12 cellular contexts compared by ENCODE assay signal in genomic region chr1:16984717-16985116, GRCh38. TPM values are rescaled to one million over a fixed set of nuclear protein-coding genes. Genes with fewer than 3 reads are reported as not detected.
DNase-seq lines count a peak whose midpoint lies in the region; ATAC-seq and TF ChIP-seq lines count a peak whose summit lies in the region.
"Had no signal": no experiment of that assay in that cellular context is flagged by ENCODE, and none has a peak within 500 bp of the region (broad histone marks: within the 10 kb centered on the region; RNA-seq: fewer than 3 reads in every experiment).

No MANE protein-coding gene starts in this region.

- peaks cover 4% of the 10 kb centered on the region for H3K4me1 ChIP-seq in effector memory CD4-positive, alpha-beta T cell (ENCODE audit: control insufficient read depth, insufficient read depth, low read length, poor library complexity, severe bottlenecking)

- H3K36me3 Mint-ChIP-seq in CD4-positive, alpha-beta T cell (ENCODE audit: low read depth), result peaks cover 31% of the 10 kb centered on the region

- H3K27me3 ChIP-seq in CD4-positive, alpha-beta T cell (ENCODE audit: control insufficient read depth, insufficient read depth, low read length), result peaks cover 16% of the 10 kb centered on the region
- peaks cover 3% of the 10 kb centered on the region for H3K27me3 ChIP-seq in effector memory CD4-positive, alpha-beta T cell (replicated peaks; ENCODE audit: control insufficient read depth, insufficient read depth, low read length, poor library complexity, severe bottlenecking)

- H3K4me1 Mint-ChIP-seq in CD4-positive, alpha-beta T cell (ENCODE audit: low read depth), result peaks cover 9% of the 10 kb centered on the region

- DNase-seq in A172 (ENCODE audit: low spot score) (peak; percentile 81), NCI-H1694 (lab: John Stamatoyannopoulos, UW) (peak; percentile 56), dermis microvascular lymphatic vessel endothelial cell (ENCODE audit: low read depth in 2 of 2) (peak; percentile 84 to 97), midbrain (lab: John Stamatoyannopoulos, UW) (peak; percentile 3), NOMO-1 (lab: John Stamatoyannopoulos, UW; ENCODE audit: unreplicated experiment in 2 of 2) (no peak)
- no peak for DNase-seq in CD4-positive, alpha-beta T cell
- no peak for DNase-seq in effector memory CD4-positive, alpha-beta T cell
- DNase-seq in activated effector memory CD4-positive, alpha-beta T cell treated with anti-CD3 and anti-CD28 coated beads, Interleukin-2, amount 50 U/mL, for 16 hours, result no peak
- DNase-seq: activated gamma-delta T cell, NCI-H1417 treated with DMSO at 0.1 percent for 48 hours had no signal

- no peak overlapping the region for H3K27ac Mint-ChIP-seq in CD4-positive, alpha-beta T cell

- no peak for ATAC-seq in CD4-positive, alpha-beta T cell (ENCODE audit: poor library complexity)

- no peak overlapping the region for H3K4me3 ChIP-seq in effector memory CD4-positive, alpha-beta T cell (ENCODE audit: insufficient read depth, low read depth, low read length, poor library complexity, severe bottlenecking)
- H3K4me3 ChIP-seq: BLaER1 had no signal

- H3K27ac ChIP-seq in CD4-positive, alpha-beta T cell (ENCODE audit: low read depth, low read length), result no peak overlapping the region
- no peak overlapping the region for H3K27ac ChIP-seq in effector memory CD4-positive, alpha-beta T cell (ENCODE audit: insufficient read depth, low read length, poor library complexity, severe bottlenecking)
- H3K27ac ChIP-seq: BLaER1 had no signal

- TF ChIP-seq CTCF in CD4-positive, alpha-beta T cell (IDR thresholded peaks at IDR 0.05), result no peak

- POLR2A ChIA-PET in CD4-positive, alpha-beta T cell (lab: Charles Lee), result no interaction called here

- no peaks in the 10 kb centered on the region for H3K9me3 Mint-ChIP-seq in CD4-positive, alpha-beta T cell

- peaks cover 30% of the 10 kb centered on the region for H3K36me3 ChIP-seq in effector memory CD4-positive, alpha-beta T cell (ENCODE audit: control insufficient read depth, insufficient read depth, low read length)

- no peaks in the 10 kb centered on the region for H3K9me3 ChIP-seq in CD4-positive, alpha-beta T cell (ENCODE audit: control insufficient read depth, low read length)
- no peaks in the 10 kb centered on the region for H3K9me3 ChIP-seq in effector memory CD4-positive, alpha-beta T cell (ENCODE audit: control insufficient read depth, low read length)
- H3K9me3 ChIP-seq: BLaER1 had no signal

- CTCF ChIA-PET in CD4-positive, alpha-beta T cell (lab: Charles Lee), result no interaction called here

- intact Hi-C loops in CD4-positive, alpha-beta T cell (cut with DNase I, micrococcal nuclease), result no loop called here

- H3K27me3 Mint-ChIP-seq in CD4-positive, alpha-beta T cell, result peaks cover 21% of the 10 kb centered on the region

- H3K4me3 Mint-ChIP-seq in CD4-positive, alpha-beta T cell, result no peak overlapping the region

RNA-seq across cellular contexts. Expression of gene MFAP2, which starts 4.3 kb away (rescaled TPM):
- total RNA-seq in A172 (2014; rRNA removed; shearing (Covaris generic)), result 0.41 TPM in 1 of 2 replicates, not detected in the other
- 8.9 and 55.3 TPM in 2 replicates for total RNA-seq in dermis microvascular lymphatic vessel endothelial cell
- total RNA-seq in CD4-positive, alpha-beta T cell, result not detected
- total RNA-seq: T-helper 2 cell treated with Interferon-gamma antibody and Interleukin-4, amounts not matched to agents 100 ng/mL and 5 ng/mL, for 36 hours had no signal

RNA-seq across cellular contexts. Expression of gene ATP13A2, which starts 27.0 kb away (rescaled TPM):
- 39.9 and 57.7 TPM in 2 replicates for total RNA-seq in A172 (2014; rRNA removed; shearing (Covaris generic))
- total RNA-seq in dermis microvascular lymphatic vessel endothelial cell, result 25.0 and 55.6 TPM in 2 replicates
- 10 to 100 TPM; 27.0 to 30.6 TPM for total RNA-seq in CD4-positive, alpha-beta T cell

Comparison
In these comparisons a context has a peak if more than half of its experiments do, and no peak if none do; other contexts are left out.
1. DNase-seq: peak in A172 (single experiment), NCI-H1694 (single experiment), dermis microvascular lymphatic vessel endothelial cell (2 of 2) and midbrain (single experiment); none in CD4-positive, alpha-beta T cell (0 of 10), NOMO-1 (0 of 2), effector memory CD4-positive, alpha-beta T cell (0 of 3) and activated effector memory CD4-positive, alpha-beta T cell treated with anti-CD3 and anti-CD28 coated beads, Interleukin-2, amount 50 U/mL, for 16 hours (single experiment).